In the genomic region with DNA sequence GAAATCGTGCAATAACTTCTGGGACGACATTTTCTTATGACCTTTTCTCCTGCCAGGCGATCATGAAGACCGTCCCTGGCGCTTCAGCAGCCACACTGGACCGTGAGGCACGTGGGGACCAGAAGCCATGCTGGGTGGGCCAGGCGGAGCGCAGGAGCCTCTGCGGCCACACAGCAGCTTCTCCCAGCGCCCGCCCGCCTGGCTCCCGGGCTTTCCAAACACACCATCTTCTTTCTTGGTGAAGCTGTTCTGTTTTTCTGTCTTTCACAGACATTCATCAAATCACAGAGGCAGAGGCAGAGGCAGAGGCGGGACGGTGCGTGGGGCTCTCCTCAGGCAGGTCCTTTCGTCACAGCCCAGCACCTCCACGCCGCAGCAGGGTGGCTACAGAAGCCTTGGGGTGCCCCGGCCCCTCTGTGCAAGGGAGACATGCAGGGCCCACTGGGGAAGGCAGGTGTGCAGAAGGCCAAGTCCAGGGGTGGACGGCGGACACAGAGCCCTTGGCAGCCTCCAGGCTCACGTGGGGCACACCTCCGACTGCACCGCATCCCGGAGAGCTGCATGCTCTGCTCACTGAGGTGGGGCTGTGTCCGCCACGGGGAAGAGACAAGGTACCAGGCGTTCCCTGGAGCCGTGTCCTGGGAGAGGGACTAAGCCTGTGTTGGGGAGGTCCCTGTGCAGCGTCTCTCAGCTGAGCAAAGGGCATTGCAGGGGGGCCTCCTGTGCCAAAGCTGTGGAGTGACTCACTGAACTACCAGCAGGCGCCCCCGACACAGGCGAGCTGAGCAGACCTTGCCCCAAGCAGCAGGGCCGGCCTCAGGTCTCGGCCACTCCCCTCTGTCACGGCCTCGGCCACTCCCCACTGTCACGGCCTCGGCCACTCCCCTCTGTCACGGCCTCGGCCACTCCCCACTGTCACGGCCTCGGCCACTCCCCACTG, we compare ENCODE assay signal across 19 cellular contexts. TPM values are rescaled to one million over a fixed set of nuclear protein-coding genes. Genes with fewer than 3 reads are reported as not detected.
DNase-seq lines count a peak whose midpoint lies in the region; ATAC-seq and TF ChIP-seq lines count a peak whose summit lies in the region.
"Had no signal": no experiment of that assay in that cellular context is flagged by ENCODE, and none has a peak within 500 bp of the region (broad histone marks: within the 10 kb centered on the region; RNA-seq: fewer than 3 reads in every experiment).

No MANE protein-coding gene starts in this region.

- intact Hi-C loops in Right ventricle myocardium superior (cut with DNase I) (no loop called here), cardiac septum (cut with DNase I) (no loop called here), left colon (cut with DNase I, micrococcal nuclease) (no loop called here)

- H3K4me1 Mint-ChIP-seq in type B pancreatic cell (ENCODE audit: unreplicated experiment) = no peaks in the 10 kb centered on the region
- H3K4me1 Mint-ChIP-seq: endodermal cell had no signal

- peak overlapping the region; percentile 31 for H3K4me3 Mint-ChIP-seq in type B pancreatic cell
- H3K4me3 Mint-ChIP-seq: endodermal cell; T-helper 1 cell treated with Interleukin-12 subunit alpha and Interleukin-12 subunit beta and Interleukin-4 antibody, amounts not matched to agents 30 μg/mL and 1 μg/mL, for 36 hours had no signal

- DNase-seq in Right ventricle myocardium superior (peak; percentile 47), cardiac septum (ENCODE audit: low spot score) (no peak), left colon (no peak), type B pancreatic cell (ENCODE audit: extremely low spot score, unreplicated experiment) (no peak), NCI-H82 (lab: John Stamatoyannopoulos, UW) (no peak)
- DNase-seq: ACHN; activated CD4-positive, CD25-positive, alpha-beta regulatory T cell treated with anti-CD3 and anti-CD28 coated beads, Interleukin-2, amount 50 U/mL, for 72 hours; activated naive CD4-positive, alpha-beta T cell; DMS153; endodermal cell; IMR-90; kidney glomerular epithelial cell; NCI-H1930; NCI-H446 treated with DMSO at 0.1 percent for 48 hours; SIG-M5; stimulated activated CD4-positive, alpha-beta T cell treated with anti-CD3 and anti-CD28 coated beads, Interleukin-4, amount 100 ng/mL, for 1 hour had no signal

- no peak for TF ChIP-seq CTCF in type B pancreatic cell (conservative IDR thresholded peaks at IDR 0.05)

- no peaks in the 10 kb centered on the region for H3K9me3 Mint-ChIP-seq in type B pancreatic cell
- H3K9me3 Mint-ChIP-seq: endodermal cell; T-helper 1 cell treated with Interleukin-12 subunit alpha and Interleukin-12 subunit beta and Interleukin-4 antibody, amounts not matched to agents 30 μg/mL and 1 μg/mL, for 36 hours had no signal

- no peak overlapping the region for H3K27ac Mint-ChIP-seq in type B pancreatic cell
- H3K27ac Mint-ChIP-seq: endodermal cell; T-helper 1 cell treated with Interleukin-12 subunit alpha and Interleukin-12 subunit beta and Interleukin-4 antibody, amounts not matched to agents 30 μg/mL and 1 μg/mL, for 36 hours had no signal

- ATAC-seq in Right ventricle myocardium superior (ENCODE audit: poor library complexity) (peak; percentile 18), left colon (peak; percentile 43), GM21447 (IDR thresholded peaks at IDR 0.05; ENCODE audit: unreplicated experiment) (no peak)

- no peaks in the 10 kb centered on the region for H3K36me3 Mint-ChIP-seq in type B pancreatic cell

- H3K27me3 Mint-ChIP-seq in type B pancreatic cell = no peaks in the 10 kb centered on the region

RNA-seq across cellular contexts. Expression of a gene that starts 2.6 kb away (rescaled TPM):
- 7.5 TPM for total RNA-seq in Right ventricle myocardium superior
- 5.0 TPM for total RNA-seq in cardiac septum
- 1 to 10 TPM in 1 of 2 donors, under 1 TPM in 1; 0.67 to 2.6 TPM for total RNA-seq in left colon
- 3.1 and 10.3 TPM in 2 replicates for total RNA-seq in type B pancreatic cell (ENCODE audit: low replicate concordance)
- total RNA-seq: ascending aorta had no signal

RNA-seq across cellular contexts. Expression of a gene that starts 31.1 kb away (rescaled TPM):
- 18.5 TPM for total RNA-seq in Right ventricle myocardium superior
- 13.7 TPM for total RNA-seq in cardiac septum
- total RNA-seq in left colon = 10 to 100 TPM; 20.7 to 29.6 TPM
- 37.8 and 39.8 TPM in 2 replicates for total RNA-seq in type B pancreatic cell (ENCODE audit: low replicate concordance)

RNA-seq across cellular contexts. Expression of a gene that starts 31.6 kb away (rescaled TPM):
- total RNA-seq in Right ventricle myocardium superior (106 TPM), cardiac septum (90.7 TPM), left colon (100 to 1,000 TPM; 118 to 130 TPM), type B pancreatic cell (ENCODE audit: low replicate concordance) (117 and 126 TPM in 2 replicates)

RNA-seq across cellular contexts. Expression of a gene that starts 56.9 kb away (rescaled TPM):
- total RNA-seq in Right ventricle myocardium superior (2.0 TPM), cardiac septum (1.7 TPM), left colon (1 to 10 TPM; 3.1 to 3.3 TPM), type B pancreatic cell (ENCODE audit: low replicate concordance) (8.9 and 9.3 TPM in 2 replicates)
